ENCODE assay signal across 12 cellular contexts in the genomic region with DNA sequence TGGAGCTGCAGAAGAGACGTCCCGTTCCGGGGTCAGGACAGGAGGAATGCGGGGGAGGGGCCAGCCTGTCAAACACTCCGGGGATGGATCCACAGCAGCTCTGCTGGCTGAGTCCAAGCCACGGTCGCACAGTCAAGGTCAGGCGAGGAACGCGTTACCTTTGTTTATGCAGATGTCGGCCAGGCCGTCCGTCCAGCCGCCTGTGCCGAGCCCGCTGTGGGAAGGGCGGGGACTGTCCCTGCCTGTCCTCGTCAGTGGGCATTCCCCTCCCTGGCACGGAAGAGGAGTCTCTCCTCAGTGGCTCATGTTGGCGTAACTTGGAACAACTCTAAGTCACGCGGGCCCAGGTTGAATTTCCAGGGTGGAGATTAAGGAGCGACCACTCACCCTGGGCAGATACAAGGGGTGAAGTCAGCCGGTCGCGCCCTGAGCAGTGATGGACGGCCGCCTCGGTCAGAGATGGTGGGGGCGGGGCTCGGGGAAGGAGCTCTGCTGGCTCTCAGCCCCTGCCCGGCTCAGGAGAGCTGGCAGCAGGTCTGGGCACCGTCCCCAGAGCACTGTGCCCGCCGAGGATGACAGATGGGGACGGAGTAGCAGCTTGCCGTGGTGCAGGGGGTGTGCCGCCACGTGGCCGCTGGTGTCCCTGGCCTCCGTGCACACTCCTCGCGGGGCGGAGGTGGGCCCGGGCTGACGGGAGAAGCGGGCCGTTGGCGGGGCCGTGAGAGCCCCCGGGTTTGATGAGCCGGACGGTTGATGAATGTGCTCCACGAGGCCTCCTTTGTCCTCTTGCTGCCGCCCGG. TPM values are rescaled to one million over a fixed set of nuclear protein-coding genes. Genes with fewer than 3 reads are reported as not detected.
DNase-seq lines count a peak whose midpoint lies in the region; ATAC-seq lines count a peak whose summit lies in the region.
"Had no signal": no experiment of that assay in that cellular context is flagged by ENCODE, and none has a peak within 500 bp of the region (broad histone marks: within the 10 kb centered on the region; RNA-seq: fewer than 3 reads in every experiment).

No MANE protein-coding gene starts in this region.

- H3K4me1 Mint-ChIP-seq in effector memory CD8-positive, alpha-beta T cell (ENCODE audit: low read depth in 2 of 2), result no peaks in the 10 kb centered on the region

- H3K36me3 ChIP-seq in skeletal muscle satellite cell (ENCODE audit: insufficient read depth, low read length), result no peaks in the 10 kb centered on the region

- peak overlapping the region; percentile 31 for H3K4me3 ChIP-seq in skeletal muscle satellite cell (ENCODE audit: low read length)

- H3K9me3 ChIP-seq in skeletal muscle satellite cell (replicated peaks; ENCODE audit: low read length), result no peaks in the 10 kb centered on the region

- H3K4me3 Mint-ChIP-seq in effector memory CD8-positive, alpha-beta T cell, result no peak overlapping the region
- H3K4me3 Mint-ChIP-seq: activated T-cell treated with anti-CD3 and anti-CD28 coated beads, Interleukin-2, amount 50 U/mL, for 4 hours had no signal

- H3K27ac Mint-ChIP-seq in effector memory CD8-positive, alpha-beta T cell, result no peak overlapping the region

- H3K9me3 Mint-ChIP-seq in effector memory CD8-positive, alpha-beta T cell, result no peaks in the 10 kb centered on the region
- H3K9me3 Mint-ChIP-seq: activated T-cell treated with anti-CD3 and anti-CD28 coated beads, Interleukin-2, amount 50 U/mL, for 4 hours had no signal

- peaks cover 5% of the 10 kb centered on the region for H3K4me1 ChIP-seq in skeletal muscle satellite cell (ENCODE audit: control insufficient read depth, insufficient read depth, low read length)

- peaks cover 23 to 38% of the 10 kb centered on the region in 2 donors for H3K27me3 Mint-ChIP-seq in effector memory CD8-positive, alpha-beta T cell

- no peak overlapping the region for H3K9ac ChIP-seq in skeletal muscle satellite cell (ENCODE audit: low read depth, low read length)

- H3K27me3 ChIP-seq in skeletal muscle satellite cell (ENCODE audit: control insufficient read depth, insufficient read depth, low read length), result peaks cover 82% of the 10 kb centered on the region

- DNase-seq in M059J (ENCODE audit: low read depth), result peak; percentile 26
- peak in 32 of 56 donors; percentile 11 to 74 (median 36) for DNase-seq in amygdala (lab: John Stamatoyannopoulos, UW)
- peak in 32 of 51 donors; percentile 9 to 72 (median 39) for DNase-seq in hypothalamus (lab: John Stamatoyannopoulos, UW)
- DNase-seq in effector memory CD8-positive, alpha-beta T cell, result no peak
- DNase-seq in effector CD4-positive, alpha-beta T cell, result no peak
- no peak for DNase-seq in HPDE6-E6E7 (ENCODE audit: extremely low spot score)
- no peak for DNase-seq in activated CD4-positive, alpha-beta T cell treated with anti-CD3 and anti-CD28 coated beads, Interleukin-2, amount 50 U/mL, for 4 hours
- DNase-seq: activated T-cell treated with anti-CD3 and anti-CD28 coated beads, Interleukin-2, amount 50 U/mL, for 4 hours; NCI-H1417 treated with DMSO at 0.1 percent for 48 hours; T-helper 1 cell had no signal

- H3K4me2 ChIP-seq in skeletal muscle satellite cell (ENCODE audit: low read length), result peak overlapping the region; percentile 38

- no peak for ATAC-seq in effector memory CD8-positive, alpha-beta T cell (replicated peaks)
- ATAC-seq: activated T-cell treated with anti-CD3 and anti-CD28 coated beads, Interleukin-2, amount 50 U/mL, for 4 hours had no signal

- H3K36me3 Mint-ChIP-seq in effector memory CD8-positive, alpha-beta T cell (ENCODE audit: insufficient read depth), result no peaks in the 10 kb centered on the region

RNA-seq across cellular contexts. Expression of a gene that starts 7.3 kb away (rescaled TPM):
- 0.02 TPM in 1 of 2 replicates, not detected in the other for total RNA-seq in M059J (2014; rRNA removed; shearing (Covaris generic))
- under 0.01 and 2.0 TPM in 2 replicates for total RNA-seq in skeletal muscle satellite cell (2012; rRNA removed)
- total RNA-seq: endothelial cell of umbilical vein had no signal

Comparison
In these comparisons a context has a peak if more than half of its experiments do, and no peak if none do; other contexts are left out.
1. DNase-seq: peak in M059J (single experiment), amygdala (32 of 56) and hypothalamus (32 of 51); none in effector memory CD8-positive, alpha-beta T cell (0 of 3), effector CD4-positive, alpha-beta T cell (single experiment), HPDE6-E6E7 (single experiment) and activated CD4-positive, alpha-beta T cell treated with anti-CD3 and anti-CD28 coated beads, Interleukin-2, amount 50 U/mL, for 4 hours (0 of 2).